ENCODE assay signal across 11 cellular contexts in the genomic region with DNA sequence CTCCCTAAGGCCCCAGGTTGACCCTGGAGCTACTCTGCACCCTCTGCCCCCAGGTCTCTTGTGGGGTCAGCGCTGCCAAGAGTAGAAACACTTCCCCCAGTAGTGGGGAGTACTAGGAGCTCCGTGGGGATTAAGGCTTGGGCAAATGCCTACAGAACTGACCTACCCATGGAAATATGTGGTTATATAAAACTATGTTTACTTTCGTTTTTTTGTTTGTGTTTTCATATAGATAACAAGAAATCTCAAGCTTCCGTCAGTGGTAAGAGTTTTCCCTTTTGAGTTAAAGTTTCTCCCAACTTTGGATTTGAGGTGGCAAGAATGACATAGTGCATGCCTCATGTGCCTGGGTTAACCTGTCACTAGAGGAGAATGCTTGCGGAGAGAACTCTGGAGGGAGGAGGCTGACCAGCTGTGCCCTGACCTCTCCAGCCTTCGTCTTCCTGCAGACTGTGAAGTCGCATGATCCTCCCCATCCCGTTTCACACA. TPM values are rescaled to one million over a fixed set of nuclear protein-coding genes. Genes with fewer than 3 reads are reported as not detected.
DNase-seq lines count a peak whose midpoint lies in the region; ATAC-seq and TF ChIP-seq lines count a peak whose summit lies in the region.
"Had no signal": no experiment of that assay in that cellular context is flagged by ENCODE, and none has a peak within 500 bp of the region (broad histone marks: within the 10 kb centered on the region; RNA-seq: fewer than 3 reads in every experiment).

No MANE protein-coding gene starts in this region.

- peak overlapping the region; percentile 84 to 98 (median 89) for H3K27ac ChIP-seq in adrenal gland
- peak overlapping the region; percentile 85 to 86 for H3K27ac ChIP-seq in right atrium auricular region
- H3K27ac ChIP-seq in sigmoid colon, result peak overlapping the region; percentile 81 to 95 (median 88)
- H3K27ac ChIP-seq: HL-60 had no signal

- H3K4me1 ChIP-seq in adrenal gland (replicated peaks in 1 of 2) (peaks cover 63 to 72% of the 10 kb centered on the region in 2 donors), right atrium auricular region (peaks cover 0 to 90% of the 10 kb centered on the region in 2 donors), sigmoid colon (peaks cover 0 to 80% (median 66%) of the 10 kb centered on the region in 4 donors)

- TF ChIP-seq CTCF in adrenal gland (IDR thresholded peaks at IDR 0.05) (no peak), right atrium auricular region (IDR thresholded peaks at IDR 0.05) (no peak), sigmoid colon (IDR thresholded peaks at IDR 0.05) (no peak)

- H3K36me3 ChIP-seq in adrenal gland (replicated peaks in 1 of 2) (peaks cover 0 to 43% of the 10 kb centered on the region in 2 donors), right atrium auricular region (peaks cover 5% of the 10 kb centered on the region), sigmoid colon (peaks cover 0 to 39% (median 19%) of the 10 kb centered on the region in 4 donors)

- H3K27me3 ChIP-seq in adrenal gland, result no peaks in the 10 kb centered on the region
- no peaks in the 10 kb centered on the region for H3K27me3 ChIP-seq in right atrium auricular region
- H3K27me3 ChIP-seq in sigmoid colon, result no peaks in the 10 kb centered on the region

- intact Hi-C loops in adrenal gland (cut with DNase I), result no loop called here
- intact Hi-C loops in sigmoid colon (cut with DNase I), result no loop called here

- DNase-seq in EL (peak; percentile 42), adrenal gland (peak in 1 of 7 donors; percentile 36), right atrium auricular region (ENCODE audit: low spot score) (no peak), sigmoid colon (peak; percentile 67), DMS153 (lab: John Stamatoyannopoulos, UW) (no peak), DMS79 (lab: John Stamatoyannopoulos, UW) (no peak), NCI-H1436 (lab: John Stamatoyannopoulos, UW) (no peak)
- DNase-seq: effector CD8-positive, alpha-beta T cell; NCI-H526 had no signal

- TF ChIP-seq EP300 in sigmoid colon (IDR thresholded peaks at IDR 0.05), result no peak

- H3K9me3 ChIP-seq in adrenal gland (replicated peaks in 1 of 3) (no peaks in the 10 kb centered on the region), right atrium auricular region (no peaks in the 10 kb centered on the region), sigmoid colon (no peaks in the 10 kb centered on the region)

- ATAC-seq in activated CD4-positive, CD25-positive, alpha-beta regulatory T cell treated with anti-CD3 and anti-CD28 coated beads, Interleukin-2, amount 50 U/mL, for 24 hours, result no peak

- peak overlapping the region in 1 of 4 donors; percentile 24 for H3K4me3 ChIP-seq in adrenal gland
- no peak overlapping the region for H3K4me3 ChIP-seq in right atrium auricular region
- peak overlapping the region in 1 of 4 donors; percentile 1 for H3K4me3 ChIP-seq in sigmoid colon

- WGBS in adrenal gland, 4 donors, result 42 to 62% (median 49%) methylated on average over 7 to 8 of the region's 8 CpGs
- WGBS in sigmoid colon, 2 donors, result 13 to 52% methylated on average over 8 of the region's 8 CpGs

- TF ChIP-seq POLR2A in adrenal gland (IDR thresholded peaks at IDR 0.05) (no peak), sigmoid colon (IDR thresholded peaks at IDR 0.05) (no peak)

RNA-seq across cellular contexts. Expression of gene MED15, which starts 45.5 kb away (rescaled TPM):
- total RNA-seq in adrenal gland (100 to 1,000 TPM in 3 of 8 donors, 10 to 100 TPM in 5; 43.3 to 149 (median 82.2) TPM), right atrium auricular region (10 to 100 TPM; 18.8 to 40.6 TPM), sigmoid colon (10 to 100 TPM; 26.4 to 75.3 (median 34.9) TPM)
- polyA plus RNA-seq in adrenal gland (100 to 1,000 TPM in 2 of 3 donors, 10 to 100 TPM in 1; 27.8 to 203 (median 197) TPM), sigmoid colon (10 to 100 TPM; 25.8 to 86.8 (median 37.5) TPM)

RNA-seq across cellular contexts. Expression of gene KLHL22, which starts 57.4 kb away (rescaled TPM):
- 10 to 100 TPM; 15.3 to 38.8 (median 27.6) TPM for total RNA-seq in adrenal gland
- polyA plus RNA-seq in adrenal gland, result 10 to 100 TPM; 18.9 to 35.2 (median 21.9) TPM
- total RNA-seq in right atrium auricular region, result 10 to 100 TPM; 16.0 to 21.9 TPM
- total RNA-seq in sigmoid colon, result 10 to 100 TPM; 26.4 to 39.6 (median 32.7) TPM
- 10 to 100 TPM in 1 of 3 donors, 1 to 10 TPM in 2; 5.4 to 14.0 (median 6.0) TPM for polyA plus RNA-seq in sigmoid colon

Comparison
In these comparisons a context has a peak if more than half of its experiments do, and no peak if none do; other contexts are left out.
1. DNase-seq: peak in EL (single experiment) and sigmoid colon (single experiment); none in right atrium auricular region (single experiment), DMS153 (single experiment), DMS79 (single experiment) and NCI-H1436 (single experiment).
2. Peak in every context shown above with its lines, with median percentiles within 50 percentile points of each other: H3K27ac ChIP-seq.